ENCODE assay signal across 22 cellular contexts in the genomic region with DNA sequence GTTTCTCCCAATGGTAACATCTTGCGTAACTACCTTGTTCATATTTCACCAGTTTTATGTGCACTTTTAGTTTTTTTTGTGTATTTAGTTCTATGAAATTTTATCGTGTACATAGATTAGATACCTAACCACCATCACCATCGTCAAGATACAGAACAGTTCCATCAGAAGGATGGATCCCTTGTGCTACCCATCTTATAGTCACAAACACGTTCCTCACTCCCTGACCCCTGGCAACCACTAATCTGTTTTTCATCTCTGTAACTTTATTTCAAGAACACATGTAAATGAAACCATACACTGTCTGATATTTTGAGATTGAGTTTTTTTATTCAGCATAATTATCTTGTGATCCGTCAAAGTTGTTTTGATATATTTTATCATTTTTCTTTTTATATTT. TPM values are rescaled to one million over a fixed set of nuclear protein-coding genes. Genes with fewer than 3 reads are reported as not detected.
DNase-seq lines count a peak whose midpoint lies in the region; ATAC-seq and TF ChIP-seq lines count a peak whose summit lies in the region.
"Had no signal": no experiment of that assay in that cellular context is flagged by ENCODE, and none has a peak within 500 bp of the region (broad histone marks: within the 10 kb centered on the region; RNA-seq: fewer than 3 reads in every experiment).

No MANE protein-coding gene starts in this region.

- peaks cover 0 to 4% (median 0%) of the 10 kb centered on the region in 5 donors for H3K27me3 Mint-ChIP-seq in naive thymus-derived CD4-positive, alpha-beta T cell
- H3K27me3 Mint-ChIP-seq in osteocyte (ENCODE audit: unreplicated experiment), result peaks cover 16% of the 10 kb centered on the region
- H3K27me3 Mint-ChIP-seq: IgD-negative memory B cell had no signal

- no peak overlapping the region for H3K4me3 Mint-ChIP-seq in naive thymus-derived CD4-positive, alpha-beta T cell
- H3K4me3 Mint-ChIP-seq in osteocyte (ENCODE audit: unreplicated experiment), result no peak overlapping the region
- H3K4me3 Mint-ChIP-seq: CD8-positive, alpha-beta T cell; IgD-negative memory B cell had no signal

- no peaks in the 10 kb centered on the region for H3K4me1 ChIP-seq in naive thymus-derived CD4-positive, alpha-beta T cell (ENCODE audit: control insufficient read depth in 2 of 2, insufficient read depth in 2 of 2, low read length in 2 of 2)

- peak; percentile 52 for ATAC-seq in esophagus mucosa
- ATAC-seq in naive thymus-derived CD4-positive, alpha-beta T cell, result peak; percentile 18
- ATAC-seq: CD8-positive, alpha-beta T cell; HCT116; Panc1; SK-N-SH treated with all-trans-retinoic acid at 6 μM for 48 hours had no signal

- no peaks in the 10 kb centered on the region for H3K36me3 ChIP-seq in naive thymus-derived CD4-positive, alpha-beta T cell (ENCODE audit: control insufficient read depth in 2 of 3, insufficient read depth in 3 of 3, low read length in 3 of 3)

- CTCF ChIA-PET in naive thymus-derived CD4-positive, alpha-beta T cell (lab: Charles Lee), result no interaction called here

- no peak overlapping the region for H3K27ac ChIP-seq in naive thymus-derived CD4-positive, alpha-beta T cell (ENCODE audit: low read depth, low read length)

- DNase-seq in NCI-H82 (lab: John Stamatoyannopoulos, UW) (peak; percentile 3), NCI-H82 treated with DMSO at 0.1 percent for 48 hours (lab: John Stamatoyannopoulos, UW; ENCODE audit: unreplicated experiment) (no peak), activated gamma-delta T cell (lab: John Stamatoyannopoulos, UW) (no peak), osteocyte (ENCODE audit: extremely low spot score, unreplicated experiment) (no peak), DMS79 treated with DMSO at 0.1 percent for 48 hours (lab: John Stamatoyannopoulos, UW) (no peak)
- no peak for DNase-seq in naive thymus-derived CD4-positive, alpha-beta T cell
- DNase-seq: 8988T; AML-193; C1 segment of cervical spinal cord; CD8-positive, alpha-beta T cell; NCI-H1105; NCI-H146; NCI-H2029; NCI-H2171 treated with DMSO at 0.1 percent for 48 hours; NCI-H446; NCI-H69 had no signal

- intact Hi-C loops in naive thymus-derived CD4-positive, alpha-beta T cell (cut with micrococcal nuclease), result no loop called here

- no peaks in the 10 kb centered on the region for H3K4me1 Mint-ChIP-seq in naive thymus-derived CD4-positive, alpha-beta T cell
- peaks cover 3% of the 10 kb centered on the region for H3K4me1 Mint-ChIP-seq in osteocyte (ENCODE audit: unreplicated experiment)
- H3K4me1 Mint-ChIP-seq: IgD-negative memory B cell had no signal

- H3K27me3 ChIP-seq in naive thymus-derived CD4-positive, alpha-beta T cell (ENCODE audit: control insufficient read depth in 2 of 2, insufficient read depth in 2 of 2, low read length in 2 of 2), result no peaks in the 10 kb centered on the region

- no peak for TF ChIP-seq CTCF in osteocyte (IDR thresholded peaks at IDR 0.05)

- no peaks in the 10 kb centered on the region for H3K9me3 ChIP-seq in naive thymus-derived CD4-positive, alpha-beta T cell (ENCODE audit: control insufficient read depth in 2 of 3, low read length in 3 of 3)

- POLR2A ChIA-PET in naive thymus-derived CD4-positive, alpha-beta T cell (lab: Charles Lee), result no interaction called here

- peaks cover 0 to 2% (median 0%) of the 10 kb centered on the region in 11 donors for H3K9me3 Mint-ChIP-seq in naive thymus-derived CD4-positive, alpha-beta T cell
- peaks cover under 1% of the 10 kb centered on the region for H3K9me3 Mint-ChIP-seq in osteocyte (ENCODE audit: unreplicated experiment)

- H3K36me3 Mint-ChIP-seq in naive thymus-derived CD4-positive, alpha-beta T cell, result peaks cover 0 to under 1% (median 0%) of the 10 kb centered on the region in 5 donors
- H3K36me3 Mint-ChIP-seq in osteocyte (ENCODE audit: unreplicated experiment), result no peaks in the 10 kb centered on the region
- H3K36me3 Mint-ChIP-seq: CD8-positive, alpha-beta T cell had no signal

- H3K27ac Mint-ChIP-seq in naive thymus-derived CD4-positive, alpha-beta T cell, result no peak overlapping the region
- no peak overlapping the region for H3K27ac Mint-ChIP-seq in osteocyte (ENCODE audit: unreplicated experiment)
- H3K27ac Mint-ChIP-seq: CD8-positive, alpha-beta T cell; IgD-negative memory B cell had no signal

- H3K4me3 ChIP-seq in naive thymus-derived CD4-positive, alpha-beta T cell (ENCODE audit: low read length), result no peak overlapping the region

RNA-seq across cellular contexts. Expression of a gene that starts 29.9 kb away (rescaled TPM):
- total RNA-seq in esophagus mucosa, result 3.2 TPM
- total RNA-seq in naive thymus-derived CD4-positive, alpha-beta T cell, result under 1 TPM in 3 of 5 experiments, not detected in 2; 0.35 to 0.67 (median 0.37) TPM
- polyA plus RNA-seq in naive thymus-derived CD4-positive, alpha-beta T cell, result not detected
- 0.81 and 2.0 TPM in 2 replicates for total RNA-seq in osteocyte
- total RNA-seq: CD8-positive, alpha-beta T cell; H1 had no signal
- polyA plus RNA-seq: IgD-negative memory B cell had no signal

RNA-seq across cellular contexts. Expression of a gene that starts 45.2 kb away (rescaled TPM):
- 33.6 TPM for total RNA-seq in esophagus mucosa
- total RNA-seq in naive thymus-derived CD4-positive, alpha-beta T cell, result 10 to 100 TPM in 3 of 5 experiments, 1 to 10 TPM in 2; 9.3 to 13.5 (median 10.8) TPM
- 10 to 100 TPM; 11.3 to 11.8 TPM for polyA plus RNA-seq in naive thymus-derived CD4-positive, alpha-beta T cell
- total RNA-seq in osteocyte, result 30.4 and 30.8 TPM in 2 replicates
